ENCODE assay signal across 8 cellular contexts in genomic region chr15:92809064-92809879, GRCh38.
DNase-seq lines count a peak whose midpoint lies in the region; ATAC-seq, FAIRE-seq and TF ChIP-seq lines count a peak whose summit lies in the region.

No MANE protein-coding gene starts in this region.

- no peaks in the 10 kb centered on the region for H3K9me3 ChIP-seq in keratinocyte (ENCODE audit: control insufficient read depth, low read depth, low read length)

- H4K20me1 ChIP-seq in keratinocyte (ENCODE audit: control insufficient read depth, extremely low read depth, insufficient read depth, low read length): no peaks in the 10 kb centered on the region

- H3K9ac ChIP-seq in keratinocyte (ENCODE audit: control insufficient read depth, extremely low read depth, insufficient read depth, low read length): peak overlapping the region; percentile 97

- peaks cover 2% of the 10 kb centered on the region for H3K79me2 ChIP-seq in keratinocyte (ENCODE audit: control insufficient read depth, insufficient read depth, low read length)

- TF ChIP-seq CTCF in keratinocyte (optimal IDR thresholded peaks at IDR 0.05 in 1 of 3, IDR thresholded peaks at IDR 0.05 in 1 of 3, conservative IDR thresholded peaks at IDR 0.05 in 1 of 3; ENCODE audit: extremely low read depth in 1 of 3, insufficient read depth in 2 of 3, low read length in 3 of 3): peak; percentile 75 to 96 (median 80)

- no peak for FAIRE-seq in keratinocyte (lab: Jason Lieb, UNC)

- dilution Hi-C loops in keratinocyte (cut with MboI; ENCODE audit: extremely low pct_ligation_motif_present, low sequenced_read_pairs): loop anchor here (25.0 kb wide), 1 partner anchor 103 kb away; the partner anchor contains the start of gene CHD2

- H3K4me2 ChIP-seq in keratinocyte (ENCODE audit: control insufficient read depth, extremely low read depth, insufficient read depth, low read depth, low read length): peak overlapping the region; percentile 100

- peak overlapping the region; percentile 36 to 84 (median 81) for H3K4me3 ChIP-seq in keratinocyte (ENCODE audit: control insufficient read depth in 2 of 3, extremely low read depth in 1 of 3, insufficient read depth in 2 of 3, low read depth in 1 of 3, low read length in 3 of 3)

- H3K9me1 ChIP-seq in keratinocyte (ENCODE audit: control insufficient read depth, extremely low read depth, insufficient read depth, low read length): no peaks in the 10 kb centered on the region

- peak overlapping the region; percentile 76 for H2AFZ ChIP-seq in keratinocyte (ENCODE audit: control insufficient read depth, low read length)

- peaks cover 36% of the 10 kb centered on the region for H3K4me1 ChIP-seq in keratinocyte (ENCODE audit: control insufficient read depth, extremely low read depth, insufficient read depth, low read length)

- peak; percentile 93 to 94 for DNase-seq in AML-193 (lab: John Stamatoyannopoulos, UW)
- peak; percentile 99 for DNase-seq in NCI-H226
- peak; percentile 94 to 99 (median 96) for DNase-seq in activated CD4-positive, CD25-positive, alpha-beta regulatory T cell (lab: John Stamatoyannopoulos, UW)
- peak; percentile 99 for DNase-seq in central memory CD4-positive, alpha-beta T cell
- DNase-seq in keratinocyte (ENCODE audit: low read depth, low spot score): no peak
- DNase-seq in stimulated activated CD4-positive, alpha-beta T cell treated with anti-CD3 and anti-CD28 coated beads, Interleukin-12 subunit alpha, Interleukin-12 subunit beta, amount 100 ng/mL, for 48 hours (ENCODE audit: low read depth in 2 of 3, low spot score in 1 of 3): peak; percentile 95 to 98 (median 98)

- peak overlapping the region; percentile 99 for H3K27ac ChIP-seq in keratinocyte (ENCODE audit: control insufficient read depth, insufficient read depth, low read length)

- no peaks in the 10 kb centered on the region for H3K27me3 ChIP-seq in keratinocyte (ENCODE audit: control insufficient read depth, extremely low read depth, insufficient read depth, low read length)

- ATAC-seq in GM19025 (IDR thresholded peaks at IDR 0.05; ENCODE audit: low read depth, unreplicated experiment): peak; percentile 78
- ATAC-seq in HG03280 (IDR thresholded peaks at IDR 0.05; ENCODE audit: unreplicated experiment): peak; percentile 82

- no peaks in the 10 kb centered on the region for H3K36me3 ChIP-seq in keratinocyte (ENCODE audit: control insufficient read depth in 2 of 2, extremely low read depth in 1 of 2, insufficient read depth in 2 of 2, low read length in 2 of 2)
